1 cellular context compared by ENCODE assay signal in genomic region chr1:151638074-151638775, GRCh38.
TF ChIP-seq lines count a peak whose summit lies in the region.

No MANE protein-coding gene starts in this region.

TF ChIP-seq in SK-N-SH, 30 proteins besides CTCF, POLR2A, EP300 and RAD21 (continued from another document):
- TF ChIP-seq, protein P1, sequence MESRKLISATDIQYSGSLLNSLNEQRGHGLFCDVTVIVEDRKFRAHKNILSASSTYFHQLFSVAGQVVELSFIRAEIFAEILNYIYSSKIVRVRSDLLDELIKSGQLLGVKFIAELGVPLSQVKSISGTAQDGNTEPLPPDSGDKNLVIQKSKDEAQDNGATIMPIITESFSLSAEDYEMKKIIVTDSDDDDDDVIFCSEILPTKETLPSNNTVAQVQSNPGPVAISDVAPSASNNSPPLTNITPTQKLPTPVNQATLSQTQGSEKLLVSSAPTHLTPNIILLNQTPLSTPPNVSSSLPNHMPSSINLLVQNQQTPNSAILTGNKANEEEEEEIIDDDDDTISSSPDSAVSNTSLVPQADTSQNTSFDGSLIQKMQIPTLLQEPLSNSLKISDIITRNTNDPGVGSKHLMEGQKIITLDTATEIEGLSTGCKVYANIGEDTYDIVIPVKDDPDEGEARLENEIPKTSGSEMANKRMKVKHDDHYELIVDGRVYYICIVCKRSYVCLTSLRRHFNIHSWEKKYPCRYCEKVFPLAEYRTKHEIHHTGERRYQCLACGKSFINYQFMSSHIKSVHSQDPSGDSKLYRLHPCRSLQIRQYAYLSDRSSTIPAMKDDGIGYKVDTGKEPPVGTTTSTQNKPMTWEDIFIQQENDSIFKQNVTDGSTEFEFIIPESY (IDR thresholded peaks at IDR 0.05; ENCODE audit: borderline replicate concordance, low read depth): no peak
- TF ChIP-seq USF1 (IDR thresholded peaks at IDR 0.05; ENCODE audit: borderline replicate concordance, low read depth) (no peak), NFIC (IDR thresholded peaks at IDR 0.05; ENCODE audit: borderline replicate concordance) (no peak), RXRA (IDR thresholded peaks at IDR 0.05; ENCODE audit: borderline replicate concordance, low read depth) (no peak), TEAD4 (IDR thresholded peaks at IDR 0.05; ENCODE audit: borderline replicate concordance, insufficient read depth) (no peak), PBX3 (IDR thresholded peaks at IDR 0.05) (no peak), TCF12 (IDR thresholded peaks at IDR 0.05) (no peak), FOXM1 (IDR thresholded peaks at IDR 0.05; ENCODE audit: low read depth) (no peak), SIN3A (IDR thresholded peaks at IDR 0.05; ENCODE audit: borderline replicate concordance, low read depth, low read length) (no peak), MXI1 (IDR thresholded peaks at IDR 0.05; ENCODE audit: low read depth, low read length) (no peak), FOSL2 (IDR thresholded peaks at IDR 0.05; ENCODE audit: borderline replicate concordance, low read depth) (no peak)
- TF ChIP-seq, protein P2, sequence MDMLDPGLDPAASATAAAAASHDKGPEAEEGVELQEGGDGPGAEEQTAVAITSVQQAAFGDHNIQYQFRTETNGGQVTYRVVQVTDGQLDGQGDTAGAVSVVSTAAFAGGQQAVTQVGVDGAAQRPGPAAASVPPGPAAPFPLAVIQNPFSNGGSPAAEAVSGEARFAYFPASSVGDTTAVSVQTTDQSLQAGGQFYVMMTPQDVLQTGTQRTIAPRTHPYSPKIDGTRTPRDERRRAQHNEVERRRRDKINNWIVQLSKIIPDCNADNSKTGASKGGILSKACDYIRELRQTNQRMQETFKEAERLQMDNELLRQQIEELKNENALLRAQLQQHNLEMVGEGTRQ (IDR thresholded peaks at IDR 0.05; ENCODE audit: borderline replicate concordance, low read depth, low read length): no peak
- TF ChIP-seq, protein P3, sequence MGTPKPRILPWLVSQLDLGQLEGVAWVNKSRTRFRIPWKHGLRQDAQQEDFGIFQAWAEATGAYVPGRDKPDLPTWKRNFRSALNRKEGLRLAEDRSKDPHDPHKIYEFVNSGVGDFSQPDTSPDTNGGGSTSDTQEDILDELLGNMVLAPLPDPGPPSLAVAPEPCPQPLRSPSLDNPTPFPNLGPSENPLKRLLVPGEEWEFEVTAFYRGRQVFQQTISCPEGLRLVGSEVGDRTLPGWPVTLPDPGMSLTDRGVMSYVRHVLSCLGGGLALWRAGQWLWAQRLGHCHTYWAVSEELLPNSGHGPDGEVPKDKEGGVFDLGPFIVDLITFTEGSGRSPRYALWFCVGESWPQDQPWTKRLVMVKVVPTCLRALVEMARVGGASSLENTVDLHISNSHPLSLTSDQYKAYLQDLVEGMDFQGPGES (IDR thresholded peaks at IDR 0.05; ENCODE audit: low read depth, low read length): no peak
